ENCODE assay signal across 9 cellular contexts in the genomic region with DNA sequence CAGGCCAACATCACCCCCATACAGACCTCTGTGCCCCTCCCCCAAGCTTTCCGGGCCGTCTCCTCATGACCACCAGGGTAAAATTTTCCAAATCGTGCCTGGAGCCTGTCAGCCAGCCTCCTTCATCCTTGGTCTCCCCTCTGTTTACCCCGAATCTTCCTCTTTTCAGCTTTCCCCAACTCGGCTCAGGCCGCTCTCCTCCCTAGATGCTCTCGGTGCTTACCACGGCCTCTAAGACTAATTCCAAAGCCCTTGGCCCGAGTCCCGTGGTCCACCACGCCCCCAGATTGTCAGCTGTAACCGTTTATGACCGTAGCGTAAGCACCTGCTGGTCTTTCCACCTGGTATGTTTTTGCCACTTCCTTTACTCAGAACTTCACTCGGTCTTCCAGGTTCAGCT. TPM values are rescaled to one million over a fixed set of nuclear protein-coding genes. Genes with fewer than 3 reads are reported as not detected.
DNase-seq lines count a peak whose midpoint lies in the region; ATAC-seq and TF ChIP-seq lines count a peak whose summit lies in the region.
"Had no signal": no experiment of that assay in that cellular context is flagged by ENCODE, and none has a peak within 500 bp of the region (broad histone marks: within the 10 kb centered on the region; RNA-seq: fewer than 3 reads in every experiment).

No MANE protein-coding gene starts in this region.

- intact Hi-C loops in Calu3 (cut with micrococcal nuclease; ENCODE audit: unreplicated experiment): no loop called here

- DNase-seq in 8988T: peak; percentile 49
- no peak for DNase-seq in Calu3
- DNase-seq in SW480 (ENCODE audit: low spot score): peak; percentile 68
- peak; percentile 51 for DNase-seq in left kidney (ENCODE audit: low read depth, low spot score)
- no peak for DNase-seq in NCI-H1436 (lab: John Stamatoyannopoulos, UW)
- no peak for DNase-seq in amygdala (lab: John Stamatoyannopoulos, UW)
- DNase-seq in NCI-H1694 treated with DMSO at 0.1 percent for 48 hours (lab: John Stamatoyannopoulos, UW): no peak

- peaks cover 40% of the 10 kb centered on the region for H3K27me3 Mint-ChIP-seq in Calu3 (ENCODE audit: unreplicated experiment)

- CTCF ChIA-PET in Calu3 (lab: Charles Lee): no interaction called here

- no peak overlapping the region for H3K27ac Mint-ChIP-seq in Calu3 (ENCODE audit: unreplicated experiment)

- peaks cover 35% of the 10 kb centered on the region for H3K4me1 Mint-ChIP-seq in Calu3 (ENCODE audit: low read depth, unreplicated experiment)

- no peak for TF ChIP-seq CTCF in Calu3 (IDR thresholded peaks at IDR 0.05; ENCODE audit: unreplicated experiment)

- no peak for ATAC-seq in GM18520 (IDR thresholded peaks at IDR 0.05; ENCODE audit: unreplicated experiment)
- ATAC-seq: body of pancreas had no signal

- no TSS peak for BruUV-seq in Calu3 (replicated peaks; lab: Mats Ljungman, UMichigan)

- H3K36me3 Mint-ChIP-seq in Calu3 (ENCODE audit: insufficient read depth, unreplicated experiment): peaks cover 26% of the 10 kb centered on the region

- no peaks in the 10 kb centered on the region for H3K9me3 Mint-ChIP-seq in Calu3 (ENCODE audit: low read depth, unreplicated experiment)

- H3K4me3 Mint-ChIP-seq in Calu3 (ENCODE audit: low read depth, unreplicated experiment): peak overlapping the region; percentile 38

RNA-seq across cellular contexts. Expression of a gene that starts 1.4 kb away (rescaled TPM):
- 1.6 and 2.2 TPM in 2 replicates for total RNA-seq in Calu3 (2022)

RNA-seq across cellular contexts. Expression of a gene that starts 7.6 kb away (rescaled TPM):
- 16.6 and 16.9 TPM in 2 replicates for total RNA-seq in Calu3 (2022)

RNA-seq across cellular contexts. Expression of a gene that starts 46.0 kb away (rescaled TPM):
- 368 and 374 TPM in 2 replicates for total RNA-seq in Calu3 (2022)

RNA-seq across cellular contexts. Expression of a gene that starts 46.3 kb away (rescaled TPM):
- 51.5 and 51.7 TPM in 2 replicates for total RNA-seq in Calu3 (2022)

Comparison
In these comparisons a context has a peak if more than half of its experiments do, and no peak if none do; other contexts are left out.
1. DNase-seq: peak in 8988T (single experiment), SW480 (single experiment) and left kidney (single experiment); none in Calu3 (single experiment), NCI-H1436 (single experiment), amygdala (0 of 56) and NCI-H1694 treated with DMSO at 0.1 percent for 48 hours (single experiment).